14 cellular contexts compared by ENCODE assay signal in genomic region chr16:87274808-87275207, GRCh38.
"Had no signal": no experiment of that assay in that cellular context is flagged by ENCODE, and none has a peak within 500 bp of the region (broad histone marks: within the 10 kb centered on the region; RNA-seq: fewer than 3 reads in every experiment).

No MANE protein-coding gene starts in this region.

- H3K4me1 Mint-ChIP-seq: activated naive CD4-positive, alpha-beta T cell treated with anti-CD3 and anti-CD28 coated beads, Interleukin-2, amount 50 U/mL, for 24 hours had no signal

- H3K36me3 ChIP-seq: pancreas had no signal

- H3K36me3 Mint-ChIP-seq: stimulated activated memory B cell treated with anti-CD40 and anti-IgM and Interleukin-4, amounts not matched to agents 10 μg/mL and 1 μg/mL and 100 μg/mL, for 72 hours had no signal

- H3K27me3 Mint-ChIP-seq: activated CD4-positive, alpha-beta T cell treated with anti-CD3 and anti-CD28 coated beads, Interleukin-2, amount 10 ng/mL, durations not matched to agents 24 days and 14 days had no signal

- H3K9me3 Mint-ChIP-seq: activated CD4-positive, alpha-beta T cell treated with anti-CD3 and anti-CD28 coated beads, Interleukin-2, amount 10 ng/mL, durations not matched to agents 24 days and 14 days; activated naive CD4-positive, alpha-beta T cell treated with anti-CD3 and anti-CD28 coated beads, Interleukin-2, amount 50 U/mL, for 24 hours; stimulated activated memory B cell treated with anti-CD40 and anti-IgM and Interleukin-4, amounts not matched to agents 10 μg/mL and 1 μg/mL and 100 μg/mL, for 72 hours had no signal

- DNase-seq: activated B cell treated with CpG ODN at 0.5 μM for 24 hours; activated CD4-positive, alpha-beta T cell treated with anti-CD3 and anti-CD28 coated beads, Interleukin-2, amount 10 ng/mL, durations not matched to agents 24 days and 14 days; amniotic stem cell; head of caudate nucleus; islet precursor cell; left ventricle myocardium superior; mesenchymal stem cell; pancreas; small intestine; T-helper 2 cell; trophoblast cell had no signal

- H3K27ac ChIP-seq: pancreas had no signal

- H3K27ac Mint-ChIP-seq: activated B cell treated with CpG ODN at 0.5 μM for 24 hours; activated CD4-positive, alpha-beta T cell treated with anti-CD3 and anti-CD28 coated beads, Interleukin-2, amount 10 ng/mL, durations not matched to agents 24 days and 14 days; activated naive CD4-positive, alpha-beta T cell treated with anti-CD3 and anti-CD28 coated beads, Interleukin-2, amount 50 U/mL, for 24 hours; stimulated activated memory B cell treated with anti-CD40 and anti-IgM and Interleukin-4, amounts not matched to agents 10 μg/mL and 1 μg/mL and 100 μg/mL, for 72 hours had no signal

- H3K4me3 ChIP-seq: dorsolateral prefrontal cortex, pancreas had no signal

- H3K27me3 ChIP-seq: pancreas had no signal

- H3K4me1 ChIP-seq: pancreas had no signal

- H3K4me3 Mint-ChIP-seq: activated B cell treated with CpG ODN at 0.5 μM for 24 hours; activated CD4-positive, alpha-beta T cell treated with anti-CD3 and anti-CD28 coated beads, Interleukin-2, amount 10 ng/mL, durations not matched to agents 24 days and 14 days; activated naive CD4-positive, alpha-beta T cell treated with anti-CD3 and anti-CD28 coated beads, Interleukin-2, amount 50 U/mL, for 24 hours; stimulated activated memory B cell treated with anti-CD40 and anti-IgM and Interleukin-4, amounts not matched to agents 10 μg/mL and 1 μg/mL and 100 μg/mL, for 72 hours had no signal

- H3K9me3 ChIP-seq: pancreas had no signal
